In genomic region chr18:79133724-79134123, GRCh38 we compare ENCODE assay signal across 19 cellular contexts.
"Had no signal": no experiment of that assay in that cellular context is flagged by ENCODE, and none has a peak within 500 bp of the region (broad histone marks: within the 10 kb centered on the region; RNA-seq: fewer than 3 reads in every experiment).

No MANE protein-coding gene starts in this region.

- H3K27me3 Mint-ChIP-seq: activated B cell treated with CpG ODN at 0.5 μM for 24 hours; activated CD4-positive, alpha-beta T cell treated with anti-CD3 and anti-CD28 coated beads for 36 hours; activated naive CD8-positive, alpha-beta T cell treated with anti-CD3 and anti-CD28 coated beads, Interleukin-2, amount 10 ng/mL, durations not matched to agents 7 days and 5 days had no signal

- H3K27me3 ChIP-seq: breast epithelium, esophagus squamous epithelium, gastroesophageal sphincter, left lung, thyroid gland had no signal

- H3K9me3 ChIP-seq: breast epithelium, esophagus squamous epithelium, gastroesophageal sphincter, left lung, thyroid gland had no signal

- H3K4me1 Mint-ChIP-seq: activated naive CD8-positive, alpha-beta T cell treated with anti-CD3 and anti-CD28 coated beads, Interleukin-2, amount 10 ng/mL, durations not matched to agents 7 days and 5 days had no signal

- H3K4me1 ChIP-seq: breast epithelium, esophagus squamous epithelium, gastroesophageal sphincter, left lung had no signal

- DNase-seq: activated B cell treated with CpG ODN at 0.5 μM for 24 hours; activated CD4-positive, alpha-beta T cell treated with anti-CD3 and anti-CD28 coated beads for 36 hours; activated CD4-positive, alpha-beta T cell treated with anti-CD3 and anti-CD28 coated beads, Interleukin-2, amount 50 U/mL, for 4 hours; activated naive CD4-positive, alpha-beta T cell treated with anti-CD3 and anti-CD28 coated beads for 36 hours; activated naive CD8-positive, alpha-beta T cell treated with anti-CD3 and anti-CD28 coated beads, Interleukin-2, amount 10 ng/mL, durations not matched to agents 7 days and 5 days; activated T-cell treated with anti-CD3 and anti-CD28 coated beads, Interleukin-2, amount 50 U/mL, for 48 hours; amniotic stem cell; cerebellar nuclear complex; esophagus squamous epithelium; left lung; mammary epithelial cell; retina; stimulated activated CD4-positive, alpha-beta T cell treated with anti-CD3 and anti-CD28 coated beads, Interleukin-4, amount 100 ng/mL, for 4 hours; stimulated activated naive CD8-positive, alpha-beta T cell treated with anti-CD3 and anti-CD28 coated beads, Interleukin-15, Interleukin-2, amounts not matched to agents 100 U/mL and 50 U/mL, for 24 hours; thyroid gland had no signal

- H3K27ac ChIP-seq: breast epithelium, coronary artery, esophagus squamous epithelium, gastroesophageal sphincter, left lung, thyroid gland had no signal

- ATAC-seq: activated CD4-positive, alpha-beta T cell treated with anti-CD3 and anti-CD28 coated beads for 36 hours; gastroesophageal sphincter; left lung; stimulated activated naive CD8-positive, alpha-beta T cell treated with anti-CD3 and anti-CD28 coated beads, Interleukin-15, Interleukin-2, amounts not matched to agents 100 U/mL and 50 U/mL, for 24 hours had no signal

- H3K36me3 ChIP-seq: breast epithelium, thyroid gland had no signal

- H3K4me3 ChIP-seq: breast epithelium, coronary artery, esophagus squamous epithelium, gastroesophageal sphincter, left lung, thyroid gland had no signal

- H3K4me3 Mint-ChIP-seq: activated B cell treated with CpG ODN at 0.5 μM for 24 hours; activated CD4-positive, alpha-beta T cell treated with anti-CD3 and anti-CD28 coated beads for 36 hours; activated naive CD4-positive, alpha-beta T cell treated with anti-CD3 and anti-CD28 coated beads for 36 hours; activated naive CD8-positive, alpha-beta T cell treated with anti-CD3 and anti-CD28 coated beads, Interleukin-2, amount 10 ng/mL, durations not matched to agents 7 days and 5 days; T-helper 1 cell treated with Interleukin-12 subunit alpha and Interleukin-12 subunit beta and Interleukin-4 antibody, amounts not matched to agents 30 μg/mL and 1 μg/mL, for 36 hours had no signal

- H3K27ac Mint-ChIP-seq: activated B cell treated with CpG ODN at 0.5 μM for 24 hours; activated CD4-positive, alpha-beta T cell treated with anti-CD3 and anti-CD28 coated beads for 36 hours; activated naive CD4-positive, alpha-beta T cell treated with anti-CD3 and anti-CD28 coated beads for 36 hours; activated naive CD8-positive, alpha-beta T cell treated with anti-CD3 and anti-CD28 coated beads, Interleukin-2, amount 10 ng/mL, durations not matched to agents 7 days and 5 days; T-helper 1 cell treated with Interleukin-12 subunit alpha and Interleukin-12 subunit beta and Interleukin-4 antibody, amounts not matched to agents 30 μg/mL and 1 μg/mL, for 36 hours had no signal
